14 cellular contexts compared by ENCODE assay signal in the genomic region with DNA sequence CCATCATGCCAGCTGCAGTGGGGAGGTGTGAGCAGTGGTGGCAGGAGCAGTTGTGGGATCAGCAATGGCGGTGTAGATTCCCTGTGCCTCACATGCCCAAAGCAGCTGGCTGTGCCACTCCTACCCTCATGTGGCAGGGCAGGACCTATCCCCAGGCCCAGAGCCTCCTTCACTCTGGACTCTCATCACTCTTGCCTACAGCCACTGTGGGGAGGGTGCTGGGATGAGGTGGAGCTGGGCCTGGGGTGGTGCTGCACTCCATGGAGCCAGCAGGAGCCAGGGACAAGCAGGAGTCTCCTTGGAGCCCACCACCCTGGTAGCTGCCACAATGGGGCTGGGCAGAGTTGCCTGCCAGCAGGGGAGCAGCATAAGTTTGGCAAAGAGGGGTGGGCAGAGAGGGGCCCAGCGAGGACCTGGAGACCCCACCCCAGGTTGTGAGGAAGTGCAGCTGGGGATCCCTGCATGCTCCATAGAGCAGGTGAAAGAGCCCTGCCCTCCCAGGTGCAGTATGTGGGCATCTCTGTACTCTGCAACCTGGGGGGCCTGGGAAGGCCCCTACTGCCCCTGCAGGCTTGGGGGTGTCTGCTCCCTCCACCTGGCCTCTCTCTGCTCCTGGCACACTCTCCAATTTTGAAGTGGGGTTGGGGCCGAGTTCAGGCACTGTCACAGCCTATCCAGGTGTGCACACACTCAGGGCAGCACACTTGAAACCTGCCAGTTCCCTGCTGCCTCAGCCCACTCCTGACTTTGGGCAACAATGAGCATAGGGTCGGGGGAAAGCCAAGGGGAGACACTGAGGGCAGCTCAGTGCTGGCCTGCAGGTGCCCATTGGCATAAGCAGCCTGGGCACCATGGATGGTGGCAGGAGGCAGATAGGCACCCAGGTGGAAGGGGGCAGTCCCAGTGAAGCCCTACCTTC.
DNase-seq lines count a peak whose midpoint lies in the region; ATAC-seq lines count a peak whose summit lies in the region.
"Had no signal": no experiment of that assay in that cellular context is flagged by ENCODE, and none has a peak within 500 bp of the region (broad histone marks: within the 10 kb centered on the region; RNA-seq: fewer than 3 reads in every experiment).

No MANE protein-coding gene starts in this region.

- no peak for DNase-seq in stimulated activated naive CD8-positive, alpha-beta T cell treated with anti-CD3 and anti-CD28 coated beads, Interleukin-15, amount 100 ng/mL, for 72 hours
- DNase-seq in stimulated activated naive CD8-positive, alpha-beta T cell treated with anti-CD3 and anti-CD28 coated beads, Interleukin-15, Interleukin-2, amounts not matched to agents 100 U/mL and 50 U/mL, for 24 hours, result no peak
- DNase-seq in natural killer cell treated with Interleukin-12 subunit alpha and Interleukin-12 subunit beta and Interleukin-15 and Interleukin-18, amount 100 ng/mL, for 72 hours (ENCODE audit: low spot score), result no peak
- DNase-seq in DMS 273 treated with DMSO at 0.1 percent for 48 hours (lab: John Stamatoyannopoulos, UW), result no peak
- DNase-seq: Caco-2; CD8-positive, alpha-beta memory T cell; DMS53; GF-D8 had no signal

- H3K9me3 Mint-ChIP-seq in stimulated activated naive CD8-positive, alpha-beta T cell treated with anti-CD3 and anti-CD28 coated beads, Interleukin-15, amount 100 ng/mL, for 72 hours, result no peaks in the 10 kb centered on the region
- H3K9me3 Mint-ChIP-seq in natural killer cell treated with Interleukin-12 subunit alpha and Interleukin-12 subunit beta and Interleukin-15 and Interleukin-18, amount 100 ng/mL, for 72 hours, result no peaks in the 10 kb centered on the region
- no peaks in the 10 kb centered on the region for H3K9me3 Mint-ChIP-seq in stimulated activated memory B cell treated with anti-CD40 and anti-IgM and Interleukin-4, amounts not matched to agents 10 μg/mL and 1 μg/mL and 100 μg/mL, for 72 hours
- H3K9me3 Mint-ChIP-seq: CD8-positive, alpha-beta memory T cell; IgD-negative memory B cell had no signal

- no peaks in the 10 kb centered on the region for H3K36me3 Mint-ChIP-seq in natural killer cell treated with Interleukin-12 subunit alpha and Interleukin-12 subunit beta and Interleukin-15 and Interleukin-18, amount 100 ng/mL, for 72 hours
- H3K36me3 Mint-ChIP-seq in stimulated activated memory B cell treated with anti-CD40 and anti-IgM and Interleukin-4, amounts not matched to agents 10 μg/mL and 1 μg/mL and 100 μg/mL, for 72 hours, result no peaks in the 10 kb centered on the region
- H3K36me3 Mint-ChIP-seq: CD8-positive, alpha-beta memory T cell; IgD-negative memory B cell had no signal

- no peak overlapping the region for H3K27ac Mint-ChIP-seq in stimulated activated naive CD8-positive, alpha-beta T cell treated with anti-CD3 and anti-CD28 coated beads, Interleukin-15, amount 100 ng/mL, for 72 hours
- H3K27ac Mint-ChIP-seq in natural killer cell treated with Interleukin-12 subunit alpha and Interleukin-12 subunit beta and Interleukin-15 and Interleukin-18, amount 100 ng/mL, for 72 hours, result no peak overlapping the region
- no peak overlapping the region for H3K27ac Mint-ChIP-seq in stimulated activated memory B cell treated with anti-CD40 and anti-IgM and Interleukin-4, amounts not matched to agents 10 μg/mL and 1 μg/mL and 100 μg/mL, for 72 hours
- H3K27ac Mint-ChIP-seq: CD8-positive, alpha-beta memory T cell; GM23338; IgD-negative memory B cell had no signal

- no peaks in the 10 kb centered on the region for H3K4me1 Mint-ChIP-seq in stimulated activated naive CD8-positive, alpha-beta T cell treated with anti-CD3 and anti-CD28 coated beads, Interleukin-15, amount 100 ng/mL, for 72 hours
- H3K4me1 Mint-ChIP-seq in natural killer cell treated with Interleukin-12 subunit alpha and Interleukin-12 subunit beta and Interleukin-15 and Interleukin-18, amount 100 ng/mL, for 72 hours (ENCODE audit: low read depth in 2 of 2), result no peaks in the 10 kb centered on the region
- no peaks in the 10 kb centered on the region for H3K4me1 Mint-ChIP-seq in stimulated activated memory B cell treated with anti-CD40 and anti-IgM and Interleukin-4, amounts not matched to agents 10 μg/mL and 1 μg/mL and 100 μg/mL, for 72 hours
- H3K4me1 Mint-ChIP-seq: CD8-positive, alpha-beta memory T cell; GM23338; IgD-negative memory B cell had no signal

- H3K4me3 Mint-ChIP-seq in stimulated activated naive CD8-positive, alpha-beta T cell treated with anti-CD3 and anti-CD28 coated beads, Interleukin-15, amount 100 ng/mL, for 72 hours, result no peak overlapping the region
- H3K4me3 Mint-ChIP-seq in natural killer cell treated with Interleukin-12 subunit alpha and Interleukin-12 subunit beta and Interleukin-15 and Interleukin-18, amount 100 ng/mL, for 72 hours, result no peak overlapping the region
- H3K4me3 Mint-ChIP-seq in stimulated activated memory B cell treated with anti-CD40 and anti-IgM and Interleukin-4, amounts not matched to agents 10 μg/mL and 1 μg/mL and 100 μg/mL, for 72 hours, result no peak overlapping the region
- H3K4me3 Mint-ChIP-seq: CD8-positive, alpha-beta memory T cell; GM23338; IgD-negative memory B cell had no signal

- no peaks in the 10 kb centered on the region for H3K27me3 Mint-ChIP-seq in stimulated activated naive CD8-positive, alpha-beta T cell treated with anti-CD3 and anti-CD28 coated beads, Interleukin-15, amount 100 ng/mL, for 72 hours
- H3K27me3 Mint-ChIP-seq in natural killer cell treated with Interleukin-12 subunit alpha and Interleukin-12 subunit beta and Interleukin-15 and Interleukin-18, amount 100 ng/mL, for 72 hours, result no peaks in the 10 kb centered on the region
- no peaks in the 10 kb centered on the region for H3K27me3 Mint-ChIP-seq in stimulated activated memory B cell treated with anti-CD40 and anti-IgM and Interleukin-4, amounts not matched to agents 10 μg/mL and 1 μg/mL and 100 μg/mL, for 72 hours
- H3K27me3 Mint-ChIP-seq: CD8-positive, alpha-beta memory T cell; IgD-negative memory B cell had no signal

- ATAC-seq in stimulated activated naive CD8-positive, alpha-beta T cell treated with anti-CD3 and anti-CD28 coated beads, Interleukin-15, amount 100 ng/mL, for 72 hours, result peak; percentile 55
- ATAC-seq in stimulated activated naive CD8-positive, alpha-beta T cell treated with anti-CD3 and anti-CD28 coated beads, Interleukin-15, Interleukin-2, amounts not matched to agents 100 U/mL and 50 U/mL, for 24 hours, result no peak
- ATAC-seq in natural killer cell treated with Interleukin-12 subunit alpha and Interleukin-12 subunit beta and Interleukin-15 and Interleukin-18, amount 100 ng/mL, for 72 hours, result peak; percentile 33 to 61
- peak; percentile 35 for ATAC-seq in stimulated activated memory B cell treated with anti-CD40 and anti-IgM and Interleukin-4, amounts not matched to agents 10 μg/mL and 1 μg/mL and 100 μg/mL, for 72 hours
- ATAC-seq in GM21367 (IDR thresholded peaks at IDR 0.05; ENCODE audit: unreplicated experiment) (no peak), GM18517 (IDR thresholded peaks at IDR 0.05; ENCODE audit: unreplicated experiment) (no peak), HG02970 (IDR thresholded peaks at IDR 0.05; ENCODE audit: low FRiP score, unreplicated experiment) (no peak)
- ATAC-seq: GM23338 had no signal

Comparison
In these comparisons a context has a peak if more than half of its experiments do, and no peak if none do; other contexts are left out.
1. ATAC-seq: peak in stimulated activated naive CD8-positive, alpha-beta T cell treated with anti-CD3 and anti-CD28 coated beads, Interleukin-15, amount 100 ng/mL, for 72 hours (single experiment), natural killer cell treated with Interleukin-12 subunit alpha and Interleukin-12 subunit beta and Interleukin-15 and Interleukin-18, amount 100 ng/mL, for 72 hours (2 of 2) and stimulated activated memory B cell treated with anti-CD40 and anti-IgM and Interleukin-4, amounts not matched to agents 10 μg/mL and 1 μg/mL and 100 μg/mL, for 72 hours (single experiment); none in stimulated activated naive CD8-positive, alpha-beta T cell treated with anti-CD3 and anti-CD28 coated beads, Interleukin-15, Interleukin-2, amounts not matched to agents 100 U/mL and 50 U/mL, for 24 hours (single experiment), GM21367 (single experiment), GM18517 (single experiment) and HG02970 (single experiment).